ENCODE assay signal across 14 cellular contexts in genomic region chr1:9883585-9884449, GRCh38. TPM values are rescaled to one million over a fixed set of nuclear protein-coding genes. Genes with fewer than 3 reads are reported as not detected.
A peak's percentile ranks its signal among the peaks of the same experiment; 100 is the strongest.
DNase-seq lines count a peak whose midpoint lies in the region; ATAC-seq and TF ChIP-seq lines count a peak whose summit lies in the region.
"Had no signal": no experiment of that assay in that cellular context is flagged by ENCODE, and none has a peak within 500 bp of the region (broad histone marks: within the 10 kb centered on the region; RNA-seq: fewer than 3 reads in every experiment).

No MANE protein-coding gene starts in this region.

- H3K9me3 ChIP-seq in IMR-90 (ENCODE audit: control insufficient read depth, insufficient read depth, low read length), result no peaks in the 10 kb centered on the region

- TF ChIP-seq CTCF in IMR-90 (conservative IDR thresholded peaks at IDR 0.05; ENCODE audit: low read depth, low read length), result no peak

- intact Hi-C loops in IMR-90 (cut with micrococcal nuclease) (no loop called here), left ventricle myocardium superior (cut with micrococcal nuclease) (no loop called here)

- H4K91ac ChIP-seq in IMR-90 (ENCODE audit: insufficient read depth, low read depth, low read length), result no peak overlapping the region

- in situ Hi-C loops in IMR-90 (cut with MboI; ENCODE audit: low sequenced_read_pairs), result no loop called here

- no peak overlapping the region; the same call in 1 of the 2 replicates for H2BK120ac ChIP-seq in IMR-90 (ENCODE audit: low read depth, low read length)

- H3K4ac ChIP-seq in IMR-90 (ENCODE audit: low read depth, low read length), result peak overlapping the region; percentile 10; the same call in 1 of the 2 replicates

- peak overlapping the region; percentile 23 for H2AK9ac ChIP-seq in IMR-90 (replicated peaks; ENCODE audit: low read depth, low read length, poor library complexity)

- peaks cover 21% of the 10 kb centered on the region for H3K9me1 ChIP-seq in IMR-90 (ENCODE audit: insufficient read depth, low read length)

- TF ChIP-seq POLR2A in IMR-90 (IDR thresholded peaks at IDR 0.05; ENCODE audit: low read depth, low read length) (no peak), erythroblast (IDR thresholded peaks at IDR 0.05; ENCODE audit: low read length) (no peak)

- BruUV-seq in IMR-90 (replicated peaks; lab: Mats Ljungman, UMichigan), result no TSS peak

- no peak overlapping the region for H4K8ac ChIP-seq in IMR-90 (ENCODE audit: low read depth in 2 of 2, low read length in 2 of 2)

- WGBS in IMR-90 (ENCODE audit: extremely low coverage in 2 of 2, insufficient read length in 1 of 2), 2 experiments, result 97% methylated on average over 4 of the region's 11 CpGs; no CpG with 5 or more reads in 1 of the 2 experiments

- no peaks in the 10 kb centered on the region for H3K36me3 ChIP-seq in IMR-90 (ENCODE audit: control insufficient read depth, insufficient read depth, low read length)

- no peak overlapping the region for H3K56ac ChIP-seq in IMR-90 (ENCODE audit: extremely low read depth, insufficient read depth, low read length)

- no peak overlapping the region for H3K4me2 ChIP-seq in IMR-90 (ENCODE audit: low read depth, low read length)
- H3K4me2 ChIP-seq: hepatocyte had no signal

- peaks cover 4 to 43% of the 10 kb centered on the region in 2 experiments; a peak in 3 of 4 replicates for H3K79me1 ChIP-seq in IMR-90 (ENCODE audit: low read depth in 1 of 2, low read length in 2 of 2)

- POLR2A ChIA-PET in IMR-90 (lab: Charles Lee; ENCODE audit: unreplicated experiment), result no interaction called here

- no peak overlapping the region for H3K14ac ChIP-seq in IMR-90 (replicated peaks; ENCODE audit: low read depth, low read length)

- CTCF ChIA-PET in IMR-90 (lab: Yijun Ruan, JAX), result no interaction called here

- no peak overlapping the region for H2AFZ ChIP-seq in IMR-90 (replicated peaks; ENCODE audit: low read length, poor library complexity)
- H2AFZ ChIP-seq: hepatocyte had no signal

- peaks cover 3% of the 10 kb centered on the region; the same call in 1 of the 2 replicates for H4K20me1 ChIP-seq in IMR-90 (ENCODE audit: insufficient read depth, low read length)

- no peak overlapping the region for H2BK5ac ChIP-seq in IMR-90 (ENCODE audit: low read depth, low read length, poor library complexity, severe bottlenecking)

- no peak overlapping the region for H3K4me3 ChIP-seq in IMR-90 (ENCODE audit: insufficient read depth, low read depth, low read length)
- H3K4me3 ChIP-seq: hepatocyte had no signal

- no peak overlapping the region for H4K5ac ChIP-seq in IMR-90 (ENCODE audit: low read depth, low read length)

- no peak for TF ChIP-seq RAD21 in IMR-90 (IDR thresholded peaks at IDR 0.05; ENCODE audit: low read length)

- no peaks in the 10 kb centered on the region for H3K27me3 ChIP-seq in IMR-90 (ENCODE audit: control insufficient read depth, insufficient read depth, low read length)
- H3K27me3 ChIP-seq: hepatocyte had no signal

- no peak overlapping the region for H3K9ac ChIP-seq in IMR-90 (ENCODE audit: low read depth, low read length)

- dilution Hi-C loops in IMR-90 (cut with HindIII; ENCODE audit: low sequenced_read_pairs, unreplicated experiment), result no loop called here

- ATAC-seq in IMR-90 (ENCODE audit: low read depth) (no peak), left ventricle myocardium superior (peak; percentile 49), HG03442 (IDR thresholded peaks at IDR 0.05; ENCODE audit: unreplicated experiment) (no peak), HG03571 (IDR thresholded peaks at IDR 0.05; ENCODE audit: unreplicated experiment) (no peak), HG03045 (IDR thresholded peaks at IDR 0.05; ENCODE audit: unreplicated experiment) (no peak)

- no peak for DNase-seq in IMR-90
- peak in 32 of 58 donors; percentile 15 to 74 (median 38) for DNase-seq in anterior cingulate cortex (lab: John Stamatoyannopoulos, UW)
- DNase-seq in left ventricle myocardium superior, result no peak
- DNase-seq in pons (ENCODE audit: low spot score), result peak; percentile 43
- no peak for DNase-seq in erythroblast (lab: John Stamatoyannopoulos, UW)
- DNase-seq: activated CD4-positive, alpha-beta T cell treated with anti-CD3 and anti-CD28 coated beads, Interleukin-2, amount 50 U/mL, for 4 hours; amniotic stem cell; DMS53; NCI-H1694 treated with DMSO at 0.1 percent for 48 hours; NCI-H446 treated with DMSO at 0.1 percent for 48 hours had no signal

- no peak overlapping the region for H3K27ac ChIP-seq in IMR-90 (ENCODE audit: insufficient read depth, low read length)
- H3K27ac ChIP-seq: hepatocyte had no signal

- peaks cover 13% of the 10 kb centered on the region for H3K4me1 ChIP-seq in IMR-90 (ENCODE audit: control insufficient read depth, insufficient read depth, low read length)

- H2BK20ac ChIP-seq in IMR-90 (ENCODE audit: low read depth, low read length), result no peak overlapping the region

- H2AK5ac ChIP-seq in IMR-90 (ENCODE audit: low read depth, low read length), result peak overlapping the region; percentile 51; the same call in 1 of the 2 replicates

- no peak overlapping the region for H3K18ac ChIP-seq in IMR-90 (ENCODE audit: low read depth, low read length)

- H3K23ac ChIP-seq in IMR-90 (ENCODE audit: low read depth, low read length), result peak overlapping the region; percentile 51; the same call in 1 of the 2 replicates

- no peak overlapping the region; the same call in 2 of the 3 replicates for H2BK15ac ChIP-seq in IMR-90 (ENCODE audit: low read depth, low read length)

TF ChIP-seq in IMR-90, 13 proteins besides CTCF, POLR2A, EP300 and RAD21:
- TF ChIP-seq CEBPB (IDR thresholded peaks at IDR 0.05; ENCODE audit: low read depth, low read length), result no peak
- TF ChIP-seq MAFK (IDR thresholded peaks at IDR 0.05; ENCODE audit: low read depth, low read length), result no peak
- no peak for TF ChIP-seq MXI1 (IDR thresholded peaks at IDR 0.05; ENCODE audit: borderline replicate concordance, low read depth, low read length)
- TF ChIP-seq USF2 (IDR thresholded peaks at IDR 0.05; ENCODE audit: low read depth, low read length), result no peak
- TF ChIP-seq RFX5 (IDR thresholded peaks at IDR 0.05; ENCODE audit: low read depth, low read length), result no peak
- TF ChIP-seq NFE2L2 (IDR thresholded peaks at IDR 0.05; ENCODE audit: low read depth, low read length), result no peak
- no peak for TF ChIP-seq RCOR1 (IDR thresholded peaks at IDR 0.05; ENCODE audit: insufficient replicate concordance, low read length)
- no peak for TF ChIP-seq SMC3 (IDR thresholded peaks at IDR 0.05; ENCODE audit: low read depth, low read length)
- TF ChIP-seq FOS (IDR thresholded peaks at IDR 0.05; ENCODE audit: low read depth, low read length), result no peak
- no peak for TF ChIP-seq ELK1 (IDR thresholded peaks at IDR 0.05; ENCODE audit: borderline replicate concordance, low read depth, low read length)
- no peak for TF ChIP-seq BHLHE40 (IDR thresholded peaks at IDR 0.05; ENCODE audit: low read depth, low read length)
- TF ChIP-seq CHD1 (IDR thresholded peaks at IDR 0.05; ENCODE audit: low read depth, low read length), result no peak
- no peak for TF ChIP-seq MAZ (IDR thresholded peaks at IDR 0.05; ENCODE audit: borderline replicate concordance, low read depth, low read length)

RNA-seq across cellular contexts. Expression of gene CTNNBIP1, which starts 26.3 kb away (rescaled TPM):
- total RNA-seq in IMR-90 (2012; rRNA removed) (24.7 and 41.9 TPM in 2 replicates), left ventricle myocardium superior (45.9 TPM)
- polyA plus RNA-seq in IMR-90 (2012; rRNA removed), result 28.4 and 28.5 TPM in 2 replicates
- 11.9 and 21.4 TPM in 2 replicates for polyA plus RNA-seq in IMR-90 (2012; cell fraction: cytosol; rRNA removed)
- 15.7 and 18.8 TPM in 2 replicates for polyA plus RNA-seq in IMR-90 (2012; cell fraction: nucleus; rRNA removed; ENCODE audit: low replicate concordance)

RNA-seq across cellular contexts. Expression of gene LZIC, which starts 59.4 kb away (rescaled TPM):
- total RNA-seq in IMR-90 (2012; rRNA removed), result 19.0 and 37.2 TPM in 2 replicates
- 8.7 and 11.6 TPM in 2 replicates for polyA plus RNA-seq in IMR-90 (2012; rRNA removed)
- polyA plus RNA-seq in IMR-90 (2012; cell fraction: cytosol; rRNA removed), result 1.5 and 2.7 TPM in 2 replicates
- 0.40 and 4.7 TPM in 2 replicates for polyA plus RNA-seq in IMR-90 (2012; cell fraction: nucleus; rRNA removed; ENCODE audit: low replicate concordance)
- 38.5 TPM for total RNA-seq in left ventricle myocardium superior

RNA-seq across cellular contexts. Expression of gene NMNAT1, which starts 59.5 kb away (rescaled TPM):
- total RNA-seq in IMR-90 (2012; rRNA removed) (11.7 and 11.9 TPM in 2 replicates), left ventricle myocardium superior (20.8 TPM)
- polyA plus RNA-seq in IMR-90 (2012; rRNA removed), result 7.8 and 9.1 TPM in 2 replicates
- polyA plus RNA-seq in IMR-90 (2012; cell fraction: cytosol; rRNA removed), result 3.7 and 4.9 TPM in 2 replicates
- 3.2 and 7.2 TPM in 2 replicates for polyA plus RNA-seq in IMR-90 (2012; cell fraction: nucleus; rRNA removed; ENCODE audit: low replicate concordance)

Comparison
In these comparisons a context has a peak if more than half of its experiments do, and no peak if none do; other contexts are left out.
1. DNase-seq: peak in anterior cingulate cortex (32 of 58) and pons (single experiment); none in IMR-90 (single experiment), left ventricle myocardium superior (single experiment) and erythroblast (0 of 2).